In genomic region chr10:73017955-73018480, GRCh38 we compare ENCODE assay signal across 18 cellular contexts.
DNase-seq lines count a peak whose midpoint lies in the region; ATAC-seq and TF ChIP-seq lines count a peak whose summit lies in the region.
"Had no signal": no experiment of that assay in that cellular context is flagged by ENCODE, and none has a peak within 500 bp of the region (broad histone marks: within the 10 kb centered on the region; RNA-seq: fewer than 3 reads in every experiment).

No MANE protein-coding gene starts in this region.

- no peak overlapping the region for H2BK5ac ChIP-seq in neuronal stem cell (ENCODE audit: low read length)

- H2BK15ac ChIP-seq in neuronal stem cell (ENCODE audit: low read length) = no peak overlapping the region

- peaks cover 19% of the 10 kb centered on the region for H3K36me3 ChIP-seq in BE2C
- H3K36me3 ChIP-seq in WERI-Rb-1 = peaks cover 19% of the 10 kb centered on the region
- peaks cover 0 to 83% (median 66%) of the 10 kb centered on the region in 9 donors for H3K36me3 ChIP-seq in heart left ventricle
- peaks cover 11 to 85% of the 10 kb centered on the region in 2 donors for H3K36me3 ChIP-seq in neuronal stem cell (replicated peaks in 1 of 2; ENCODE audit: control insufficient read depth in 2 of 2, insufficient read depth in 2 of 2, low read length in 2 of 2)
- H3K36me3 ChIP-seq: prostate gland had no signal

- DNase-seq in BE2C (peak; percentile 5), WERI-Rb-1 (peak; percentile 39), heart left ventricle (peak in 4 of 5 donors; percentile 19 to 69 (median 58)), neuronal stem cell (ENCODE audit: low spot score) (no peak), T-helper 9 cell (no peak), nucleus accumbens (lab: John Stamatoyannopoulos, UW) (no peak), NCI-H146 (lab: John Stamatoyannopoulos, UW) (no peak)
- DNase-seq: activated CD8-positive, alpha-beta memory T cell treated with anti-CD3 and anti-CD28 coated beads, Interleukin-2, amount 50 U/mL, for 48 hours; activated naive CD4-positive, alpha-beta T cell treated with anti-CD3 and anti-CD28 coated beads, Interleukin-2, amount 50 U/mL, for 16 hours; caudate nucleus; kidney glomerular epithelial cell; NCI-H2081; NCI-H69; Peyer's patch; stimulated activated CD4-positive, alpha-beta T cell treated with anti-CD3 and anti-CD28 coated beads, Interleukin-1b, Interleukin-23, amount 100 ng/mL, for 48 hours; T-helper 1 cell had no signal

- H3K4me2 ChIP-seq in neuronal stem cell (ENCODE audit: insufficient read depth, low read length, poor library complexity, severe bottlenecking) = no peak overlapping the region

- no peak overlapping the region for H2AK5ac ChIP-seq in neuronal stem cell (ENCODE audit: low read depth, low read length)

- intact Hi-C loops in heart left ventricle (cut with DNase I) = no loop called here

- H2BK12ac ChIP-seq in neuronal stem cell (ENCODE audit: low read length) = no peak overlapping the region

- no peak overlapping the region for H3K14ac ChIP-seq in neuronal stem cell (ENCODE audit: low read length)

- no peak overlapping the region for H3K4ac ChIP-seq in neuronal stem cell (ENCODE audit: low read length)

- TF ChIP-seq CTCF in BE2C (IDR thresholded peaks at IDR 0.05; ENCODE audit: low read depth, low read length) (no peak), WERI-Rb-1 (IDR thresholded peaks at IDR 0.05; ENCODE audit: low read depth, low read length) (no peak), heart left ventricle (IDR thresholded peaks at IDR 0.05) (no peak)

- no peak overlapping the region for H3K4me3 ChIP-seq in BE2C (ENCODE audit: low read depth, low read length)
- H3K4me3 ChIP-seq in WERI-Rb-1 (ENCODE audit: low read depth, low read length) = no peak overlapping the region
- no peak overlapping the region for H3K4me3 ChIP-seq in heart left ventricle
- no peak overlapping the region for H3K4me3 ChIP-seq in neuronal stem cell (ENCODE audit: low read length in 2 of 2)
- H3K4me3 ChIP-seq: Peyer's patch, prostate gland had no signal

- peak overlapping the region; percentile 73 for H2BK120ac ChIP-seq in neuronal stem cell (ENCODE audit: low read depth, low read length)

- no peak overlapping the region for H3K23ac ChIP-seq in neuronal stem cell (ENCODE audit: low read depth, low read length, poor library complexity)

- H2AFZ ChIP-seq in neuronal stem cell (ENCODE audit: low read length) = no peak overlapping the region

- H3K9ac ChIP-seq in neuronal stem cell (ENCODE audit: low read depth, low read length, poor library complexity) = no peak overlapping the region

- H3K18ac ChIP-seq in neuronal stem cell (ENCODE audit: low read length) = peak overlapping the region; percentile 1

- ATAC-seq in heart left ventricle (peak; percentile 78 to 87 (median 83)), HG02798 (IDR thresholded peaks at IDR 0.05; ENCODE audit: poor library complexity, unreplicated experiment) (no peak)

- WGBS in heart left ventricle, 4 donors = 29 to 62% (median 58%) methylated on average over 1 to 2 of the region's 2 CpGs
- WGBS in neuronal stem cell (ENCODE audit: extremely low coverage in 2 of 2, insufficient read length in 2 of 2, insufficient replicate concordance in 1 of 2), 2 donors = no CpG with 5 or more reads among the region's 2 CpGs

- H4K91ac ChIP-seq in neuronal stem cell (ENCODE audit: low read depth, low read length, poor library complexity) = no peak overlapping the region

- H3K9me3 ChIP-seq in BE2C = no peaks in the 10 kb centered on the region
- H3K9me3 ChIP-seq in WERI-Rb-1 (ENCODE audit: severe bottlenecking) = no peaks in the 10 kb centered on the region
- H3K9me3 ChIP-seq in heart left ventricle = no peaks in the 10 kb centered on the region
- no peaks in the 10 kb centered on the region for H3K9me3 ChIP-seq in neuronal stem cell (replicated peaks in 1 of 2; ENCODE audit: control insufficient read depth in 2 of 2, insufficient read depth in 1 of 2, low read depth in 1 of 2, low read length in 2 of 2)
- H3K9me3 ChIP-seq: Peyer's patch, prostate gland had no signal

- no peak overlapping the region for H4K8ac ChIP-seq in neuronal stem cell (ENCODE audit: low read depth, low read length)

- H3K27ac ChIP-seq in WERI-Rb-1 = no peak overlapping the region
- H3K27ac ChIP-seq in heart left ventricle = peak overlapping the region in 4 of 12 donors; percentile 23 to 48 (median 35)
- no peak overlapping the region for H3K27ac ChIP-seq in neuronal stem cell (replicated peaks; ENCODE audit: low read length)
- H3K27ac ChIP-seq: Peyer's patch, prostate gland had no signal

- H3K27me3 ChIP-seq in BE2C = no peaks in the 10 kb centered on the region
- no peaks in the 10 kb centered on the region for H3K27me3 ChIP-seq in WERI-Rb-1 (ENCODE audit: insufficient read depth, low read depth, severe bottlenecking)
- H3K27me3 ChIP-seq in heart left ventricle = no peaks in the 10 kb centered on the region
- H3K27me3 ChIP-seq in neuronal stem cell (ENCODE audit: control insufficient read depth in 3 of 3, insufficient read depth in 3 of 3, low read depth in 1 of 3, low read length in 3 of 3) = no peaks in the 10 kb centered on the region
- H3K27me3 ChIP-seq: Peyer's patch had no signal

- TF ChIP-seq POLR2A in heart left ventricle (IDR thresholded peaks at IDR 0.05) = no peak

- peaks cover 1% of the 10 kb centered on the region for H3K79me1 ChIP-seq in neuronal stem cell (ENCODE audit: low read depth, low read length)

- no peaks in the 10 kb centered on the region for H3K4me1 ChIP-seq in BE2C
- H3K4me1 ChIP-seq in heart left ventricle = peaks cover 0 to 44% (median 26%) of the 10 kb centered on the region in 12 donors
- H3K4me1 ChIP-seq in neuronal stem cell (ENCODE audit: control insufficient read depth in 2 of 2, insufficient read depth in 1 of 2, low read depth in 1 of 2, low read length in 2 of 2) = peaks cover 0 to 6% of the 10 kb centered on the region in 2 donors
- H3K4me1 ChIP-seq: prostate gland had no signal

Comparison
In these comparisons a context has a peak if more than half of its experiments do, and no peak if none do; other contexts are left out.
1. DNase-seq: peak in BE2C (single experiment), WERI-Rb-1 (single experiment) and heart left ventricle (4 of 5); none in neuronal stem cell (single experiment), T-helper 9 cell (single experiment), nucleus accumbens (0 of 56) and NCI-H146 (single experiment).